In the genomic region with DNA sequence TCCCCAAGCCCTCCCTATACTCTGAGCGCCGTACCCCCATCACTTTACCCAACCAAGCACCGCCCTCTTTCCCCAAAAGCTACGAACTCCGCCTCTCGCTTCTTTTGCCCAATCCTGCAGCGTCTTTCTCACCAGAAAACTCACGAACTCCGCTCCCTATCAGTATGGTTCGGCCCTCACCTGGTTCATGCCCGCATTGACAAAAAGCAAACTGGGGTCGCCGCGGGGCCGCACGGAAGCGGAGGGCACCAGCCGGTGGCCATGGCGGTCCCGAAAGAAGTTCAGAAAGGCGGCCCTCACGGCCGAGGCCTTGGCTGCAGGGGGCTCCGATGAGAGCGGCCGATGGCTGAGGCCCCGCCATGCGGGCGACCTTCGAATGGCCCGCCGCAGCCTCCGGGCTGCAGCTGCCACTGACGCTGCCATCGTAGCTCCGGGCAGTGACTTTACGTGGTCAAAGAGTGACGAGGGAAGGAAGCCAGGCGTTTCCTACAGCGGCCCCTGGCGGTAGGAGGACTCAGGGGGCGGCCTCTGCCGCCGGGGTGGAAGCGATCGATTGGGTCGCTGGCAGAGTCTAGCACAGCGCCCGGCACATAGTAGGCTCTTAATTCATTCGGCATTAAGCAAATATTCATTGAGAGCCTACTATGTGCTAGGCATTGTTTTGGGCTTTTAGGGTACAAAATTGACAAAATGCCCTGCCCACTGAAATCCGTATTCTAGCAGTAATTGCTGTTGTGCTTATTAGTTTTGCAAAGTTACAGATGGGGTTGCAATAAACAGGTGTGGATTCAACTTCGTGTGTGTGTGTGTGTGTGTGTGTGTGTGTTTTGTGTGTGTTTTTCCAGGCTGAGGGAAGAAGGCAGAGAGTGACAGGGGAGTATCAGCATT, we compare ENCODE assay signal across 8 cellular contexts. TPM values are rescaled to one million over a fixed set of nuclear protein-coding genes. Genes with fewer than 3 reads are reported as not detected.
A peak's percentile ranks its signal among the peaks of the same experiment; 100 is the strongest.
DNase-seq lines count a peak whose midpoint lies in the region; ATAC-seq and TF ChIP-seq lines count a peak whose summit lies in the region.

TSS of gene AARS2 (minus strand) at position 447 of the 888 bp plus-strand sequence. CDS start at position 423, 24 bp downstream.

- H3K4me1 ChIP-seq in BLaER1 treated with 17β-estradiol and CSF1 and Interleukin-3, amounts not matched to agents 10 nM and 100 nM: peaks cover 9 to 28% (median 12%) of the 10 kb centered on the region in 10 experiments

- peak; percentile 90 for DNase-seq in NCI-H510A treated with DMSO at 0.1 percent for 48 hours (lab: John Stamatoyannopoulos, UW)
- peak; percentile 85 to 95 for DNase-seq in activated CD4-positive, alpha-beta T cell treated with anti-CD3 and anti-CD28 coated beads for 4 hours
- DNase-seq in coronary artery (ENCODE audit: low spot score): peak; percentile 88
- peak; percentile 83 to 93 for DNase-seq in left colon
- peak; percentile 93 to 95 for DNase-seq in stimulated activated CD4-positive, alpha-beta T cell treated with anti-CD3 and anti-CD28 coated beads, Interleukin-1b, Interleukin-23, amount 100 ng/mL, for 4 hours (ENCODE audit: low read depth in 2 of 2)

- H3K27me3 ChIP-seq in BLaER1 treated with 17β-estradiol and CSF1 and Interleukin-3, amounts not matched to agents 10 nM and 100 nM: no peaks in the 10 kb centered on the region

- H3K4me3 ChIP-seq in BLaER1 treated with 17β-estradiol and CSF1 and Interleukin-3, amounts not matched to agents 10 nM and 100 nM: peak within 1 kb of the TSS; percentile 81 to 96 (median 90)
- H3K4me3 ChIP-seq in coronary artery: peak within 1 kb of the TSS; percentile 95

- H3K27ac ChIP-seq in BLaER1 treated with 17β-estradiol and CSF1 and Interleukin-3, amounts not matched to agents 10 nM and 100 nM: peak within 1 kb of the TSS; percentile 63 to 92 (median 88); a peak in 21 of 22 replicates
- H3K27ac ChIP-seq in coronary artery: peak within 1 kb of the TSS; percentile 51 to 82

- H3K4me2 ChIP-seq in BLaER1 treated with 17β-estradiol and CSF1 and Interleukin-3, amounts not matched to agents 10 nM and 100 nM: peak within 1 kb of the TSS; percentile 85 to 97 (median 92)

- intact Hi-C loops in left colon (cut with DNase I, micrococcal nuclease): no loop called here

- H3K9ac ChIP-seq in BLaER1 treated with 17β-estradiol and CSF1 and Interleukin-3, amounts not matched to agents 10 nM and 100 nM: peak within 1 kb of the TSS; percentile 86 to 94 (median 90)

- TF ChIP-seq POLR2A in GM19193 (IDR thresholded peaks at IDR 0.05; ENCODE audit: extremely low read depth, insufficient read depth, insufficient read length): peak; percentile 97

- no peaks in the 10 kb centered on the region for H3K9me3 ChIP-seq in BLaER1 treated with 17β-estradiol and CSF1 and Interleukin-3, amounts not matched to agents 10 nM and 100 nM (replicated peaks in 1 of 11)

- H4K20me1 ChIP-seq in BLaER1 treated with 17β-estradiol and CSF1 and Interleukin-3, amounts not matched to agents 10 nM and 100 nM: peaks cover 0 to 9% (median 0%) of the 10 kb centered on the region in 11 experiments; a peak in 6 of 22 replicates

- H3K36me3 ChIP-seq in BLaER1 treated with 17β-estradiol and CSF1 and Interleukin-3, amounts not matched to agents 10 nM and 100 nM: peaks cover 33 to 42% (median 39%) of the 10 kb centered on the region in 11 experiments

- ATAC-seq in HG03439 (IDR thresholded peaks at IDR 0.05; ENCODE audit: unreplicated experiment) (peak; percentile 87), left colon (peak; percentile 95)

- TF ChIP-seq CTCF in coronary artery (IDR thresholded peaks at IDR 0.05): peak; percentile 96

RNA-seq across cellular contexts. Expression of gene AARS2, which starts in this region (rescaled TPM):
- total RNA-seq in left colon: 10 to 100 TPM in 1 of 2 donors, 1 to 10 TPM in 1; 8.6 to 12.0 TPM

Comparison
In these comparisons a context has a peak if more than half of its experiments do, and no peak if none do; other contexts are left out.
1. Peak in every context shown above with its lines: DNase-seq, ATAC-seq, H3K4me3 ChIP-seq and H3K27ac ChIP-seq.